In the genomic region with DNA sequence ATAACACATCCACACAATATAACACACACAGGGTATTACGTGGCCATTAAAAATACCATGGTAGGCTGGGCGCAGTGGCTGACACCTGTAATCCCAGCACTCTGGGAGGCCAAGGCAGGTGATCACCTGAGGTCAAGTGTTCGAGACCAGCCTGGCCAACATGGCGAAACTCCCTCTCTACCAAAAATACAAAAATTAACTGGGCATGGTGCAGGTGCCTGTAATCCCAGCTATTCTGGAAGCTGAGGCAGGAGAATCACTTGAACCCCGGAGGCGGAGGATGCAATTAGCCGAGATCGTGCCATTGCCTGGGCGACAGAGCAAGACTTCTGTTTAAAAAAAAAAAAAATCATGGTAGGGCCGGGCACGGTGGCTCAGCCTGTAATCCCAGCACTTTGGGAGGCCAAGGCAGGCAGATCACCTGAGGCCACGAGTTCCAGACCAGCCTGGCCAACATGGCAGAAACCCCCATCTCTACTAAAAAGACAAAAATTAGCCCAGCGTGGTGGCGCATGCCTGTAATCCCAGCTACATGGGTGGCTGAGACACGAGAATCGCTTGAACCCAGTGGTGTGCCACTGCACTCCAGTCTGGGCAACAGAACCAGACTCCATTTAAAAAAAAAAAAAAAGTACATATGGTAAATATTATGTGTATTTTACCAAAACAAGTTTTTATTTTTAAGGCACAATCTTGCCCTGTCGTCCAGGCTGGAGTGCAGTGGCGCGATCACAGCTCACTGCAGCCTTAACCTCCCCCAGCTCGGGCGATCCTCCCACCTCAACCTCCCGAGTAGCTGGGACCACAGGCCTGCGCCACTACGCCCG, we compare ENCODE assay signal across 8 cellular contexts. TPM values are rescaled to one million over a fixed set of nuclear protein-coding genes. Genes with fewer than 3 reads are reported as not detected.
A peak's percentile ranks its signal among the peaks of the same experiment; 100 is the strongest.
DNase-seq lines count a peak whose midpoint lies in the region; ATAC-seq, FAIRE-seq and TF ChIP-seq lines count a peak whose summit lies in the region.

No MANE protein-coding gene starts in this region.

- ATAC-seq in foreskin keratinocyte: no peak
- no peak for ATAC-seq in gastrocnemius medialis
- ATAC-seq in HG03097 (IDR thresholded peaks at IDR 0.05; ENCODE audit: low FRiP score, unreplicated experiment): no peak
- ATAC-seq in HG02763 (IDR thresholded peaks at IDR 0.05; ENCODE audit: unreplicated experiment): no peak

- H3K36me3 ChIP-seq in WERI-Rb-1 (no peaks in the 10 kb centered on the region), gastrocnemius medialis (no peaks in the 10 kb centered on the region)

- H3K9me3 ChIP-seq in WERI-Rb-1 (ENCODE audit: severe bottlenecking) (no peaks in the 10 kb centered on the region), gastrocnemius medialis (no peaks in the 10 kb centered on the region)

- H3K4me1 ChIP-seq in foreskin keratinocyte (no peaks in the 10 kb centered on the region), gastrocnemius medialis (peaks cover 8 to 16% of the 10 kb centered on the region in 2 donors)

- H3K27ac ChIP-seq in WERI-Rb-1: peak overlapping the region; percentile 81
- peak overlapping the region; percentile 70 for H3K27ac ChIP-seq in foreskin keratinocyte
- peak overlapping the region; percentile 92 to 95 (median 94) for H3K27ac ChIP-seq in gastrocnemius medialis

- no peaks in the 10 kb centered on the region for H3K27me3 ChIP-seq in WERI-Rb-1 (ENCODE audit: insufficient read depth, low read depth, severe bottlenecking)
- H3K27me3 ChIP-seq in foreskin keratinocyte: no peaks in the 10 kb centered on the region
- H3K27me3 ChIP-seq in gastrocnemius medialis: no peaks in the 10 kb centered on the region

- DNase-seq in GM12892 (ENCODE audit: insufficient read length) (no peak), WERI-Rb-1 (no peak), foreskin keratinocyte (no peak), gastrocnemius medialis (no peak), GM19239 (ENCODE audit: insufficient read length, low spot score) (no peak), putamen (ENCODE audit: low spot score) (no peak)

- no peak for TF ChIP-seq CTCF in WERI-Rb-1 (IDR thresholded peaks at IDR 0.05; ENCODE audit: low read depth, low read length)
- no peak for TF ChIP-seq CTCF in foreskin keratinocyte (conservative IDR thresholded peaks at IDR 0.05)
- no peak for TF ChIP-seq CTCF in gastrocnemius medialis (IDR thresholded peaks at IDR 0.05 in 4 of 5, conservative IDR thresholded peaks at IDR 0.05 in 1 of 5)

- in situ Hi-C loops in gastrocnemius medialis (cut with MboI; ENCODE audit: low sequenced_read_pairs in 4 of 4): loop anchor here in 1 of 4 donors (5.0 kb wide), 1 partner anchor 290 kb away; a partner anchor contains a TSS

- intact Hi-C loops in gastrocnemius medialis (cut with DNase I; ENCODE audit: low total_unique reads): loop anchor here (1.0 to 5.0 kb wide), 6 partner anchors 38 to 570 kb away; a partner anchor contains a TSS

- no peak for TF ChIP-seq POLR2A in GM12892 (IDR thresholded peaks at IDR 0.05; ENCODE audit: low read depth, low read length)
- TF ChIP-seq POLR2A in gastrocnemius medialis (IDR thresholded peaks at IDR 0.05): no peak

- FAIRE-seq in GM12892 (lab: Jason Lieb, UNC) (peak; percentile 9), GM19239 (lab: Jason Lieb, UNC) (no peak)

- peak overlapping the region; percentile 77 for H3K4me3 ChIP-seq in WERI-Rb-1 (ENCODE audit: low read depth, low read length)
- peak overlapping the region; percentile 77 to 91 (median 82) for H3K4me3 ChIP-seq in gastrocnemius medialis

RNA-seq across cellular contexts. Expression of a gene that starts 24.0 kb away (rescaled TPM):
- 9.8 TPM for polyA plus RNA-seq in GM12892 (2012; ENCODE audit: missing spikeins)
- total RNA-seq in foreskin keratinocyte: 2.0 and 2.2 TPM in 2 replicates
- polyA plus RNA-seq in foreskin keratinocyte: 2.0 TPM in 2 replicates
- total RNA-seq in gastrocnemius medialis: 1 to 10 TPM in 2 of 4 donors, under 1 TPM in 1, not detected in 1; 0.16 to 2.3 (median 1.1) TPM

RNA-seq across cellular contexts. Expression of a gene that starts 37.3 kb away (rescaled TPM):
- polyA plus RNA-seq in GM12892 (2012; ENCODE audit: missing spikeins): 11.9 TPM
- 13.3 and 14.4 TPM in 2 replicates for total RNA-seq in foreskin keratinocyte
- 12.3 and 13.3 TPM in 2 replicates for polyA plus RNA-seq in foreskin keratinocyte
- total RNA-seq in gastrocnemius medialis: 1 to 10 TPM; 2.9 to 9.4 (median 5.3) TPM

RNA-seq across cellular contexts. Expression of a gene that starts 37.5 kb away (rescaled TPM):
- polyA plus RNA-seq in GM12892 (2012; ENCODE audit: missing spikeins): 18.9 TPM
- 18.3 and 22.0 TPM in 2 replicates for total RNA-seq in foreskin keratinocyte
- polyA plus RNA-seq in foreskin keratinocyte: 19.7 and 21.4 TPM in 2 replicates
- total RNA-seq in gastrocnemius medialis: 10 to 100 TPM; 10.1 to 20.6 (median 11.0) TPM
